ENCODE assay signal across 8 cellular contexts in the genomic region with DNA sequence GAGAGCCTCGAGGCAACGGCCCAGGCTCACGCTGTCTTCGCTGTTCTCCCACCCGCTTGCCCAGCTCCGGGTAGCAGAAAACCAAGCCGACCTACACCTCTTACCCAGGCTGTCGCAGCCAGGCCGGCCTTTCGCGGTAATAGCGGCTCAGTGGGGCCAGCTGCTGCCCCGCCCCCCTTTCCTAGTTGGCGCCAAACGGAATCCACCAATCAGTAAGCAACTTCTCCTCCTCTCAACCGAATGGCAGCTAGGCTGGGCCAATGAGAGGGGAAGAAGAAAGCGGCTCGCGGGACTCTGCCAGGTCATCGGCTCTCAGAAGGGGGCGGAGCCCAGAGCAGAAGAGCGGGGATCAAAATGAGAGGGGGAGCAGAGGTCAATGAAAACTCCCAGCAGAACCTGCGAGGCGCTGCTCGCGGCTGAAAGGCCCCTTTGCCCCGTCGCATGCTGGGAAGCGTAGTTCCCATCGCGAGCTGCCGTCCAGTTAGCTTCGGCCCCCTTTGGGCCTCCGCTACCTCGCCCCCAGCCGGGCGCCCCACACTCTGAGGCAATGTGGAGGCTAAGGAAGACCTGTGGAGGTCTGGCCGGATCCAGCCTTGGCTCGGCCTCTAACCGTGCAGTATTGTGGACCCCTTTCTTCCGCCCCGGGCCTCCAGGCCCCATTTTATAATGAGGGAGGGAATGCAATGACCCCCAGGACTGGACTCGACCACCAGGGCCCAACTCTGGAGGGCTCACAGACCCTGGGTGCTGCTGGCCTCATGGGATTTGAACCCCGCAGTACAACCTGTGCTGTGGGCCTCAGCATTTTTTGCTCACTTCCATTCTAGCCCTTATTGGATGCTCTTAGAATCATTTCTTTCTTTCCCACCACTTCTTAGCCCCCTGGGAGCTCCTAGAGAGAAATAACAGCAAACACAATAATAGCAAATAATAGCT. TPM values are rescaled to one million over a fixed set of nuclear protein-coding genes. Genes with fewer than 3 reads are reported as not detected.
DNase-seq lines count a peak whose midpoint lies in the region; ATAC-seq and TF ChIP-seq lines count a peak whose summit lies in the region.

A gene (minus strand): TSS at position 152 of the 936 bp plus-strand sequence. CDS start 470 bp downstream, outside the sequence.

- POLR2A ChIA-PET in activated CD4-positive, alpha-beta T cell treated with anti-CD3 and anti-CD28 coated beads for 36 hours (lab: Charles Lee): interaction anchor here (0.6 to 1.5 kb wide), 9 partner anchors 52 to 818 kb away, joined by 3 to 9 read pairs (median 3); a partner anchor contains a TSS

- H3K9me3 Mint-ChIP-seq in activated CD4-positive, alpha-beta T cell treated with anti-CD3 and anti-CD28 coated beads for 36 hours (ENCODE audit: low read depth): no peaks in the 10 kb centered on the region

- intact Hi-C loops in activated CD4-positive, alpha-beta T cell treated with anti-CD3 and anti-CD28 coated beads for 36 hours (cut with DNase I, micrococcal nuclease): loop anchor here (1.0 to 5.0 kb wide), 22 partner anchors 53 to 906 kb away; a partner anchor contains a TSS

- peaks cover 15% of the 10 kb centered on the region for H3K4me1 Mint-ChIP-seq in activated CD4-positive, alpha-beta T cell treated with anti-CD3 and anti-CD28 coated beads for 36 hours

- H3K27ac Mint-ChIP-seq in activated CD4-positive, alpha-beta T cell treated with anti-CD3 and anti-CD28 coated beads for 36 hours: peak within 1 kb of the TSS; percentile 79

- H3K27me3 Mint-ChIP-seq in activated CD4-positive, alpha-beta T cell treated with anti-CD3 and anti-CD28 coated beads for 36 hours: peaks cover 7% of the 10 kb centered on the region

- H3K4me3 Mint-ChIP-seq in activated CD4-positive, alpha-beta T cell treated with anti-CD3 and anti-CD28 coated beads for 36 hours: peak within 1 kb of the TSS; percentile 96

- H3K27me3 ChIP-seq in kidney epithelial cell (ENCODE audit: control insufficient read depth, insufficient read depth, low read length): no peaks in the 10 kb centered on the region

- DNase-seq in Ammon's horn (ENCODE audit: low spot score): peak; percentile 98
- peak; percentile 97 for DNase-seq in GM19238 (ENCODE audit: insufficient read length, low spot score)
- DNase-seq in NCI-H524 (lab: John Stamatoyannopoulos, UW): peak; percentile 98 to 99
- peak; percentile 98 for DNase-seq in activated CD4-positive, alpha-beta T cell treated with anti-CD3 and anti-CD28 coated beads for 36 hours
- DNase-seq in kidney epithelial cell (ENCODE audit: low read depth): peak; percentile 97
- DNase-seq in stimulated activated CD4-positive, alpha-beta T cell treated with anti-CD3 and anti-CD28 coated beads, Interleukin-15, amount 100 ng/mL, for 48 hours (ENCODE audit: low read depth in 2 of 2): peak; percentile 91 to 95

- peak within 1 kb of the TSS; percentile 79 for H3K4me3 ChIP-seq in kidney epithelial cell (ENCODE audit: low read depth, low read length)

- CTCF ChIA-PET in activated CD4-positive, alpha-beta T cell treated with anti-CD3 and anti-CD28 coated beads for 36 hours (lab: Charles Lee): interaction anchor here (0.6 to 2.2 kb wide), 4 partner anchors 248 to 572 kb away, joined by 3 to 7 read pairs (median 3); no protein-coding TSS in a partner anchor

- H3K27ac ChIP-seq in cingulate gyrus (ENCODE audit: low read depth, low read length): peak within 1 kb of the TSS; percentile 83

- H3K36me3 Mint-ChIP-seq in activated CD4-positive, alpha-beta T cell treated with anti-CD3 and anti-CD28 coated beads for 36 hours (ENCODE audit: low read depth): peaks cover 39% of the 10 kb centered on the region

- peak; percentile 92 for ATAC-seq in HG03442 (IDR thresholded peaks at IDR 0.05; ENCODE audit: unreplicated experiment)
- ATAC-seq in activated CD4-positive, alpha-beta T cell treated with anti-CD3 and anti-CD28 coated beads for 36 hours: peak; percentile 99

- TF ChIP-seq CTCF in kidney epithelial cell (IDR thresholded peaks at IDR 0.05; ENCODE audit: insufficient read depth, low read length, poor library complexity, severe bottlenecking): no peak

- no peaks in the 10 kb centered on the region for H3K36me3 ChIP-seq in kidney epithelial cell (ENCODE audit: control insufficient read depth, insufficient read depth, low read length)

RNA-seq across cellular contexts. Expression of the gene that starts here (rescaled TPM):
- 10 to 100 TPM; 32.5 to 33.9 TPM for total RNA-seq in activated CD4-positive, alpha-beta T cell treated with anti-CD3 and anti-CD28 coated beads for 36 hours
- total RNA-seq in kidney epithelial cell: 3.6 and 5.3 TPM in 2 replicates

Comparison
In these comparisons a context has a peak if more than half of its experiments do, and no peak if none do; other contexts are left out.
1. Peak in every context shown above with its lines: DNase-seq, ATAC-seq, H3K4me3 ChIP-seq and H3K27ac ChIP-seq.